Comparison of ENCODE assay signal across 1 cellular context in the genomic region with DNA sequence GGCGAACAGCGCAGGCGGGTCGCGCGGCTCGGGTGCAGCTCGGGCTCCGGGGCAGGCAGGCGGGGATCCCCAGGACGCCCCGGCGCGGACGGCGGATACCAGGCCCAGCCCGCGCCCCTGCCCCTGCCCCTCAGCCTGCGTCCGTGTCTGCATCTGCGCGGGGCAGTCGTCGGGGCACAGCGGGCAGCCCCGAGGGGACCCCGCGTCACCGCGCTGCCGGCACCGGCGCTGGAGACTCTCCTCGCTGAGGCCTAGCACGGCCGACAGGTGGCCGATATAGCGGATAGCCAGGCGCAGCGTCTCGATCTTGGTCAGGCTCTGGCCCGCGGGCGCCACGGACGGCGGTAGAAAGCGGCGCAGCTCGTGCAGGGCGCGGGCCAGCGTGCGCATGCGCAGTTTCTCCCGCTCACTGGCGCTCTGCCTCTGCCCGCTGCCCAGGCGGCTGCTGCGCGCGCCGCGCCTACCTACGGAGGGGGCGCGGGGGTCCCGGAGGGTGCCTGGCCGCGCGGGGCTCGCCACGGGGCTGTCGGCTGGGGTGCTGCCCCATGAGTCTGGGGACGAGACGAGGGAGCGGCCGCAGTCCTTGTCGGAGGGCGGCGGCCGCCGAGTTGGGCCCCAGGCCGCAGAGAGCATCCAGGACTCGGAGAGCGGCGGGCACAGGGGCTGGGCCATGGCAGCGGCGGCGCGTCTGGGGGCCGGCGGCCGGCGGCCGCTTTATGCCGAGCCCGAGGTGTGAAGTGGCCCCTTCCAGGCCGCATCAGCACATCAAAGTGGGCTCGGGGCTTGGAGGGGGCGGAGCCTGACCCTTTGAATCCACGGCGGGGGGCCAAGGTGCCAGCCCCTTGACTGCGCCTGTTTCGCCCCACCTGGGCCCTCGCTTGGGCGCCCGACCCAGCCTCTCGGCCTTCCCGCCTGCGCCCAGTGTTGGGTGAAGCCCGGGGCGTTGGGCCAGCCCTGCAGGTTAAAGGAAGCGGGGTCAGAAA.
TF ChIP-seq lines count a peak whose summit lies in the region.

A gene with protein sequence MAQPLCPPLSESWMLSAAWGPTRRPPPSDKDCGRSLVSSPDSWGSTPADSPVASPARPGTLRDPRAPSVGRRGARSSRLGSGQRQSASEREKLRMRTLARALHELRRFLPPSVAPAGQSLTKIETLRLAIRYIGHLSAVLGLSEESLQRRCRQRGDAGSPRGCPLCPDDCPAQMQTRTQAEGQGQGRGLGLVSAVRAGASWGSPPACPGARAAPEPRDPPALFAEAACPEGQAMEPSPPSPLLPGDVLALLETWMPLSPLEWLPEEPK (minus strand): TSS at position 690 of the 983 bp plus-strand sequence. CDS start 18 bp downstream, at position 672.

TF ChIP-seq in HepG2, 621 proteins besides CTCF, POLR2A, EP300 and RAD21 (continued from another document and continues in another):
- TF ChIP-seq NFAT5 (CRISPR knock-in tag; IDR thresholded peaks at IDR 0.05) = peak; percentile 64; the same call in 1 of the 2 replicates
- TF ChIP-seq ZNF644 (CRISPR knock-in tag; IDR thresholded peaks at IDR 0.05; ENCODE audit: low read depth) = no peak
- no peak for TF ChIP-seq TCF7L2 (IDR thresholded peaks at IDR 0.05; ENCODE audit: low read depth, low read length)
- no peak for TF ChIP-seq ZMYM2 (CRISPR knock-in tag; IDR thresholded peaks at IDR 0.05)
- no peak for TF ChIP-seq SRF (IDR thresholded peaks at IDR 0.05; ENCODE audit: low read depth, low read length)
- no peak for TF ChIP-seq NAIF1 (CRISPR knock-in tag; IDR thresholded peaks at IDR 0.05; ENCODE audit: borderline replicate concordance)
- no peak for TF ChIP-seq NBN (conservative IDR thresholded peaks at IDR 0.05)
- TF ChIP-seq XRCC5 (optimal IDR thresholded peaks at IDR 0.05; ENCODE audit: low read length) = peak; percentile 82
- no peak for TF ChIP-seq ZNF737 (CRISPR knock-in tag; IDR thresholded peaks at IDR 0.05; ENCODE audit: borderline replicate concordance)
- TF ChIP-seq, protein P1, sequence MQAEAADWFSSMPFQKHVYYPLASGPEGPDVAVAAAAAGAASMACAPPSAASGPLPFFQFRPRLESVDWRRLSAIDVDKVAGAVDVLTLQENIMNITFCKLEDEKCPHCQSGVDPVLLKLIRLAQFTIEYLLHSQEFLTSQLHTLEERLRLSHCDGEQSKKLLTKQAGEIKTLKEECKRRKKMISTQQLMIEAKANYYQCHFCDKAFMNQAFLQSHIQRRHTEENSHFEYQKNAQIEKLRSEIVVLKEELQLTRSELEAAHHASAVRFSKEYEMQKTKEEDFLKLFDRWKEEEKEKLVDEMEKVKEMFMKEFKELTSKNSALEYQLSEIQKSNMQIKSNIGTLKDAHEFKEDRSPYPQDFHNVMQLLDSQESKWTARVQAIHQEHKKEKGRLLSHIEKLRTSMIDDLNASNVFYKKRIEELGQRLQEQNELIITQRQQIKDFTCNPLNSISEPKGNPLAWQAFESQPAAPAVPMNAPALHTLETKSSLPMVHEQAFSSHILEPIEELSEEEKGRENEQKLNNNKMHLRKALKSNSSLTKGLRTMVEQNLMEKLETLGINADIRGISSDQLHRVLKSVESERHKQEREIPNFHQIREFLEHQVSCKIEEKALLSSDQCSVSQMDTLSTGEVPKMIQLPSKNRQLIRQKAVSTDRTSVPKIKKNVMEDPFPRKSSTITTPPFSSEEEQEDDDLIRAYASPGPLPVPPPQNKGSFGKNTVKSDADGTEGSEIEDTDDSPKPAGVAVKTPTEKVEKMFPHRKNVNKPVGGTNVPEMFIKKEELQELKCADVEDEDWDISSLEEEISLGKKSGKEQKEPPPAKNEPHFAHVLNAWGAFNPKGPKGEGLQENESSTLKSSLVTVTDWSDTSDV (CRISPR knock-in tag; IDR thresholded peaks at IDR 0.05) = no peak
- TF ChIP-seq ZNF333 (CRISPR knock-in tag; IDR thresholded peaks at IDR 0.05; ENCODE audit: borderline replicate concordance) = no peak
- TF ChIP-seq HOXA5 (CRISPR knock-in tag; IDR thresholded peaks at IDR 0.05) = no peak; the same call in 1 of the 2 replicates
- no peak for TF ChIP-seq RFX5 (IDR thresholded peaks at IDR 0.05; ENCODE audit: low read depth, low read length)
- no peak for TF ChIP-seq KIAA2018 (CRISPR knock-in tag; IDR thresholded peaks at IDR 0.05; ENCODE audit: borderline replicate concordance)
- TF ChIP-seq ZNF414 (CRISPR knock-in tag; IDR thresholded peaks at IDR 0.05) = no peak
- no peak for TF ChIP-seq SALL2 (CRISPR knock-in tag; IDR thresholded peaks at IDR 0.05)
- TF ChIP-seq ZNF230 (CRISPR knock-in tag; IDR thresholded peaks at IDR 0.05) = no peak
- TF ChIP-seq NFE2L1 (CRISPR knock-in tag; IDR thresholded peaks at IDR 0.05; ENCODE audit: borderline replicate concordance) = no peak
- no peak for TF ChIP-seq NKX3-1 (CRISPR knock-in tag; IDR thresholded peaks at IDR 0.05)
- no peak for TF ChIP-seq WIZ (CRISPR knock-in tag; IDR thresholded peaks at IDR 0.05)
- TF ChIP-seq ATF5 (CRISPR knock-in tag; IDR thresholded peaks at IDR 0.05; ENCODE audit: low read depth) = no peak
- TF ChIP-seq ZNF678 (CRISPR knock-in tag; IDR thresholded peaks at IDR 0.05) = no peak
- TF ChIP-seq ZNF615 (CRISPR knock-in tag; IDR thresholded peaks at IDR 0.05; ENCODE audit: borderline replicate concordance) = no peak
- peak; percentile 68 for TF ChIP-seq PHF21A (CRISPR knock-in tag; IDR thresholded peaks at IDR 0.05)
- TF ChIP-seq ZNF839 (CRISPR knock-in tag; IDR thresholded peaks at IDR 0.05; ENCODE audit: borderline replicate concordance) = no peak
- TF ChIP-seq, protein P2, sequence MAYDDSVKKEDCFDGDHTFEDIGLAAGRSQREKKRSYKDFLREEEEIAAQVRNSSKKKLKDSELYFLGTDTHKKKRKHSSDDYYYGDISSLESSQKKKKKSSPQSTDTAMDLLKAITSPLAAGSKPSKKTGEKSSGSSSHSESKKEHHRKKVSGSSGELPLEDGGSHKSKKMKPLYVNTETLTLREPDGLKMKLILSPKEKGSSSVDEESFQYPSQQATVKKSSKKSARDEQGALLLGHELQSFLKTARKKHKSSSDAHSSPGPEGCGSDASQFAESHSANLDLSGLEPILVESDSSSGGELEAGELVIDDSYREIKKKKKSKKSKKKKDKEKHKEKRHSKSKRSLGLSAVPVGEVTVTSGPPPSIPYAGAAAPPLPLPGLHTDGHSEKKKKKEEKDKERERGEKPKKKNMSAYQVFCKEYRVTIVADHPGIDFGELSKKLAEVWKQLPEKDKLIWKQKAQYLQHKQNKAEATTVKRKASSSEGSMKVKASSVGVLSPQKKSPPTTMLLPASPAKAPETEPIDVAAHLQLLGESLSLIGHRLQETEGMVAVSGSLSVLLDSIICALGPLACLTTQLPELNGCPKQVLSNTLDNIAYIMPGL (CRISPR knock-in tag; IDR thresholded peaks at IDR 0.05; ENCODE audit: borderline replicate concordance in 1 of 2, low read depth in 1 of 2) = peak; percentile 72 to 87
- TF ChIP-seq GFI1 (CRISPR knock-in tag; IDR thresholded peaks at IDR 0.05; ENCODE audit: borderline replicate concordance) = no peak; the same call in 1 of the 2 replicates
- TF ChIP-seq REPIN1 (CRISPR knock-in tag; IDR thresholded peaks at IDR 0.05; ENCODE audit: borderline replicate concordance, low read depth) = no peak
